Comparison of ENCODE assay signal across 8 cellular contexts in the genomic region with DNA sequence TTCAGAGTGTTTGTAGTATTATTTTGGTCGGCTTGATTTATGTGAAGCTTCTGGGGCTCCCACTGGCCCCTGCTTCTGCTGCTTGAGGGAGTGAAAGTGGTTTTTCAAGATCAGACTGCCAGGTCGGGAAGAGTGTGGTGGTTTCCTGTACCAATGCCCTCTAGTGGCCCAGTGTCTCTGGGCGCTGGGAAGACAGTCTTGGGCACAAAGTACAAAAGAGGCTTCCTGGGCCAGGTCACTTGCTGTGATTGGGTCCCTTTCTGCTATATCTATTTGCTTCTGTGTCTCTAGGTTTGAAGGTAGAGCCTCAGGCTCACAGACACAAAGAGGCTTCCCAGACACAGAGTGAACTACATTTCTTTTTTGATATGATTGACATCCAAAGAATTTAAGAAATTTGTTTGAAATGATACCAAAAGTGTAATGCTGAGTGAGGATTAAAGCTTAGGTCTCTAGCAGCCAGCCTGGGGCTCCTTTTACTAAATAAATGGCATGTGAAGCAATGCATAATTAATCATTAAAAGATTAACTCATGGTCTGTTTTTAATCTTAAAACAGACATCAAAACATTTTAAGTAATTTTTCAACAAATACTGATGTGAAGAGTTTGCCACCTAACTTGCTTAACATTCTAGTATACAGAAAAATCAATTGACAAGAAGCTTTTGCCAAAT. TPM values are rescaled to one million over a fixed set of nuclear protein-coding genes. Genes with fewer than 3 reads are reported as not detected.
DNase-seq lines count a peak whose midpoint lies in the region; ATAC-seq and TF ChIP-seq lines count a peak whose summit lies in the region.

No MANE protein-coding gene starts in this region.

- ATAC-seq in GM19035 (IDR thresholded peaks at IDR 0.05; ENCODE audit: unreplicated experiment) (peak; percentile 68), HG03139 (IDR thresholded peaks at IDR 0.05; ENCODE audit: unreplicated experiment) (peak; percentile 94), esophagus mucosa (peak; percentile 28)

- no peaks in the 10 kb centered on the region; the same call in 1 of the 2 replicates for H3K9me2 ChIP-seq in SK-N-SH

- no peaks in the 10 kb centered on the region for H3K79me2 ChIP-seq in SK-N-SH (ENCODE audit: insufficient read depth)

- no peaks in the 10 kb centered on the region for H3K9me3 ChIP-seq in SK-N-SH

- H3K9ac ChIP-seq in SK-N-SH: no peak overlapping the region

- no peaks in the 10 kb centered on the region for H3F3A ChIP-seq in SK-N-SH (replicated peaks; ENCODE audit: insufficient read depth)

- H4K20me1 ChIP-seq in SK-N-SH (ENCODE audit: insufficient read depth): no peaks in the 10 kb centered on the region

- H3K4me2 ChIP-seq in SK-N-SH: no peak overlapping the region

- no peaks in the 10 kb centered on the region; a peak in 2 of 4 replicates for H3K4me1 ChIP-seq in SK-N-SH (ENCODE audit: control insufficient read depth in 1 of 2, insufficient read depth in 2 of 2, low read depth in 1 of 2, low read length in 1 of 2)

- TF ChIP-seq RAD21 in SK-N-SH (IDR thresholded peaks at IDR 0.05; ENCODE audit: low read length): peak; percentile 25; the same call in 1 of the 2 replicates

- peaks cover 0 to 16% of the 10 kb centered on the region in 2 experiments for H3K36me3 ChIP-seq in SK-N-SH (replicated peaks in 1 of 2; ENCODE audit: control insufficient read depth in 1 of 2, insufficient read depth in 2 of 2, low read length in 1 of 2)

- 35% methylated on average over 3 of the region's 3 CpGs for WGBS in SK-N-SH (ENCODE audit: low lambda C conversion rate)

- H3K27me3 ChIP-seq in SK-N-SH (ENCODE audit: insufficient read depth): no peaks in the 10 kb centered on the region

- POLR2A ChIA-PET in SK-N-SH (lab: Yijun Ruan, JAX): no interaction called here

- no peak overlapping the region for H3K27ac ChIP-seq in SK-N-SH (ENCODE audit: low read depth in 2 of 2, low read length in 1 of 2)

- H2AFZ ChIP-seq in SK-N-SH (ENCODE audit: low read depth): no peak overlapping the region

- CTCF ChIA-PET in SK-N-SH (lab: Yijun Ruan, JAX): interaction anchor here (0.7 to 3.1 kb wide), 14 partner anchors 8 to 131 kb away, joined by 3 to 11 read pairs (median 4); partner anchors contain the start of gene ABCB1

- peak; percentile 56 for TF ChIP-seq CTCF in SK-N-SH (IDR thresholded peaks at IDR 0.05)

- H3K4me3 ChIP-seq in SK-N-SH (ENCODE audit: low read depth in 2 of 2, low read length in 1 of 2): no peak overlapping the region

- TF ChIP-seq EP300 in SK-N-SH (IDR thresholded peaks at IDR 0.05; ENCODE audit: borderline replicate concordance in 1 of 2, low read depth in 1 of 2, low read length in 1 of 2): no peak

- peak; percentile 39 for DNase-seq in DMS53 treated with DMSO at 0.1 percent for 48 hours (lab: John Stamatoyannopoulos, UW; ENCODE audit: unreplicated experiment)
- DNase-seq in SK-N-SH: peak; percentile 25
- peak; percentile 14 for DNase-seq in retina
- DNase-seq in stimulated activated naive CD4-positive, alpha-beta T cell treated with Interleukin-2 at 50 U/mL for 16 hours (lab: John Stamatoyannopoulos, UW): no peak
- no peak for DNase-seq in activated CD4-positive, CD25-positive, alpha-beta regulatory T cell treated with anti-CD3 and anti-CD28 coated beads, Interleukin-2, amount 50 U/mL, for 72 hours

TF ChIP-seq in SK-N-SH, 30 proteins besides CTCF, POLR2A, EP300 and RAD21:
- TF ChIP-seq SMC3 (IDR thresholded peaks at IDR 0.05; ENCODE audit: low read depth, low read length) (peak; percentile 41; the same call in 1 of the 2 replicates), MXI1 (IDR thresholded peaks at IDR 0.05; ENCODE audit: low read depth, low read length) (no peak)

RNA-seq across cellular contexts. Expression of gene ABCB1, which starts 36.3 kb away (rescaled TPM):
- 2.0 and 5.3 TPM in 2 replicates for polyA plus RNA-seq in SK-N-SH (2012; rRNA removed)
- polyA plus RNA-seq in SK-N-SH (2012; cell fraction: cytosol; rRNA removed): 4.1 and 9.0 TPM in 2 replicates
- polyA plus RNA-seq in SK-N-SH (2012; cell fraction: nucleus; rRNA removed): 2.9 and 5.4 TPM in 2 replicates
- 2.7 TPM for total RNA-seq in esophagus mucosa

Comparison
In these comparisons a context has a peak if more than half of its experiments do, and no peak if none do; other contexts are left out.
1. DNase-seq: peak in DMS53 treated with DMSO at 0.1 percent for 48 hours (single experiment), SK-N-SH (single experiment) and retina (single experiment); none in stimulated activated naive CD4-positive, alpha-beta T cell treated with Interleukin-2 at 50 U/mL for 16 hours (single experiment) and activated CD4-positive, CD25-positive, alpha-beta regulatory T cell treated with anti-CD3 and anti-CD28 coated beads, Interleukin-2, amount 50 U/mL, for 72 hours (single experiment).
2. ATAC-seq: peak in every context shown above with its lines; median percentile 94 in HG03139; 68 in GM19035; 28 in esophagus mucosa.